ENCODE assay signal across 8 cellular contexts in genomic region chr20:53593466-53594007, GRCh38. TPM values are rescaled to one million over a fixed set of nuclear protein-coding genes. Genes with fewer than 3 reads are reported as not detected.
DNase-seq lines count a peak whose midpoint lies in the region; ATAC-seq lines count a peak whose summit lies in the region.
"Not testable (repeated sequence)": the region's sequence is repeated elsewhere in the genome, so short reads cannot be mapped to it uniquely, and the experiment has no call there.

Gene ZNF217 (minus strand): TSS chr20:53593839. CDS start chr20:53582826, 11,013 bp downstream.

- POLR2A ChIA-PET in CD8-positive, alpha-beta memory T cell (lab: Charles Lee) = interaction anchor here (0.6 to 2.4 kb wide), 6 partner anchors 14 to 485 kb away, joined by 3 to 21 read pairs (median 6); no protein-coding TSS in a partner anchor

- not testable (repeated sequence) for H3K9me3 ChIP-seq in CD8-positive, alpha-beta memory T cell (ENCODE audit: low read length); HUES64 (ENCODE audit: insufficient read depth, low read depth, low read length); SJSA1 (replicated peaks); esophagus (ENCODE audit: control insufficient read depth in 2 of 2, insufficient read depth in 1 of 2, low read depth in 1 of 2, low read length in 1 of 2)

- H3K27me3 ChIP-seq in CD8-positive, alpha-beta memory T cell (ENCODE audit: insufficient read depth, low read length, poor library complexity, severe bottlenecking); HUES64 (ENCODE audit: insufficient read depth, low read length); SJSA1 (replicated peaks); esophagus (ENCODE audit: control insufficient read depth in 1 of 2, insufficient read depth in 2 of 2, low read length in 2 of 2): not testable (repeated sequence)

- H3K9ac ChIP-seq in HUES64 (ENCODE audit: low read depth, low read length) = peak within 1 kb of the TSS; percentile 93

- intact Hi-C loops in activated T-helper 2 cell treated with anti-CD3 and anti-CD28 coated beads, Interferon-gamma antibody, Interleukin-2, Interleukin-4, amounts not matched to agents 10 μg/mL and 5 μg/mL and 100 μg/mL, durations not matched to agents 14 hours and 24 hours and 36 hours (cut with micrococcal nuclease) = loop anchor here (1.0 kb wide), 1 partner anchor 16 kb away; no protein-coding TSS in a partner anchor

- peak within 1 kb of the TSS; percentile 96 to 99 (median 98) for H3K27ac Mint-ChIP-seq in CD8-positive, alpha-beta memory T cell
- peak within 1 kb of the TSS; percentile 99 for H3K27ac Mint-ChIP-seq in activated T-helper 2 cell treated with anti-CD3 and anti-CD28 coated beads, Interferon-gamma antibody, Interleukin-2, Interleukin-4, amounts not matched to agents 10 μg/mL and 5 μg/mL and 100 μg/mL, durations not matched to agents 14 hours and 24 hours and 36 hours

- H3K9me3 Mint-ChIP-seq in CD8-positive, alpha-beta memory T cell; activated T-helper 2 cell treated with anti-CD3 and anti-CD28 coated beads, Interferon-gamma antibody, Interleukin-2, Interleukin-4, amounts not matched to agents 10 μg/mL and 5 μg/mL and 100 μg/mL, durations not matched to agents 14 hours and 24 hours and 36 hours: not testable (repeated sequence)

- DNase-seq in CD8-positive, alpha-beta memory T cell = peak; percentile 55 to 85 (median 67)
- DNase-seq in SJSA1 (ENCODE audit: low read depth in 1 of 2, low spot score in 2 of 2) (peak in 1 of 2 experiments; percentile 77), midbrain (lab: John Stamatoyannopoulos, UW) (peak; percentile 56)
- peak; percentile 73 for DNase-seq in activated T-helper 2 cell treated with anti-CD3 and anti-CD28 coated beads, Interferon-gamma antibody, Interleukin-2, Interleukin-4, amounts not matched to agents 10 μg/mL and 5 μg/mL and 100 μg/mL, durations not matched to agents 14 hours and 24 hours and 36 hours (ENCODE audit: low spot score)
- peak; percentile 54 to 68 (median 67) for DNase-seq in stimulated activated CD4-positive, alpha-beta T cell treated with anti-CD3 and anti-CD28 coated beads, TNF-alpha, amount 100 ng/mL, for 48 hours (ENCODE audit: low read depth in 3 of 3)

- CTCF ChIA-PET in CD8-positive, alpha-beta memory T cell (lab: Charles Lee) = interaction anchor here (1.5 to 3.3 kb wide), 4 partner anchors 11 to 49 kb away, joined by 4 to 16 read pairs (median 8); no protein-coding TSS in a partner anchor

- not testable (repeated sequence) for H3K36me3 ChIP-seq in CD8-positive, alpha-beta memory T cell (ENCODE audit: insufficient read depth, low read length); HUES64 (ENCODE audit: insufficient read depth, low read length); SJSA1; esophagus (ENCODE audit: control insufficient read depth in 2 of 2, insufficient read depth in 2 of 2, low read length in 1 of 2)

- H3K4me3 Mint-ChIP-seq in CD8-positive, alpha-beta memory T cell = peak within 1 kb of the TSS; percentile 94 to 99 (median 98)
- H3K4me3 Mint-ChIP-seq in activated T-helper 2 cell treated with anti-CD3 and anti-CD28 coated beads, Interferon-gamma antibody, Interleukin-2, Interleukin-4, amounts not matched to agents 10 μg/mL and 5 μg/mL and 100 μg/mL, durations not matched to agents 14 hours and 24 hours and 36 hours (ENCODE audit: low read depth) = peak within 1 kb of the TSS; percentile 91

- peak; percentile 20 for ATAC-seq in GM21576 (IDR thresholded peaks at IDR 0.05; ENCODE audit: unreplicated experiment)

- WGBS in HUES64 = 2% methylated on average over 66 of the region's 66 CpGs
- 2 to 4% methylated on average over 29 to 65 of the region's 66 CpGs for WGBS in esophagus, 2 donors

- H3K27ac ChIP-seq in CD8-positive, alpha-beta memory T cell (ENCODE audit: low read depth, low read length) = peak within 1 kb of the TSS; percentile 80
- H3K27ac ChIP-seq in HUES64 (ENCODE audit: low read depth, low read length) (peak within 1 kb of the TSS; percentile 95), SJSA1 (peak within 1 kb of the TSS; percentile 86), esophagus (ENCODE audit: low read depth in 2 of 2, low read length in 1 of 2) (peak within 1 kb of the TSS; percentile 99)

- H3K36me3 Mint-ChIP-seq in CD8-positive, alpha-beta memory T cell = peaks cover 0 to 18% (median 3%) of the 10 kb centered on the region in 3 donors
- peaks cover 27% of the 10 kb centered on the region for H3K36me3 Mint-ChIP-seq in activated T-helper 2 cell treated with anti-CD3 and anti-CD28 coated beads, Interferon-gamma antibody, Interleukin-2, Interleukin-4, amounts not matched to agents 10 μg/mL and 5 μg/mL and 100 μg/mL, durations not matched to agents 14 hours and 24 hours and 36 hours (ENCODE audit: low read depth)

- H3K27me3 Mint-ChIP-seq in CD8-positive, alpha-beta memory T cell; activated T-helper 2 cell treated with anti-CD3 and anti-CD28 coated beads, Interferon-gamma antibody, Interleukin-2, Interleukin-4, amounts not matched to agents 10 μg/mL and 5 μg/mL and 100 μg/mL, durations not matched to agents 14 hours and 24 hours and 36 hours (ENCODE audit: low read depth): not testable (repeated sequence)

- peak within 1 kb of the TSS; percentile 76 for H3K4me3 ChIP-seq in CD8-positive, alpha-beta memory T cell (ENCODE audit: low read length)
- H3K4me3 ChIP-seq in HUES64 (ENCODE audit: low read length) (peak within 1 kb of the TSS; percentile 89), SJSA1 (peak within 1 kb of the TSS; percentile 66), esophagus (ENCODE audit: low read depth in 1 of 2, low read length in 2 of 2) (peak within 1 kb of the TSS; percentile 88 to 97)

- H3K4me1 ChIP-seq in CD8-positive, alpha-beta memory T cell (ENCODE audit: insufficient read depth, low read length) = peaks cover 26% of the 10 kb centered on the region
- H3K4me1 ChIP-seq in HUES64 (ENCODE audit: insufficient read depth, low read length) = peaks cover 61% of the 10 kb centered on the region
- H3K4me1 ChIP-seq in SJSA1 (replicated peaks) = peaks cover 27% of the 10 kb centered on the region
- H3K4me1 ChIP-seq in esophagus (ENCODE audit: control insufficient read depth in 2 of 2, insufficient read depth in 2 of 2, low read length in 1 of 2) = not testable (repeated sequence)

- peaks cover 49 to 71% (median 66%) of the 10 kb centered on the region in 3 donors for H3K4me1 Mint-ChIP-seq in CD8-positive, alpha-beta memory T cell
- peaks cover 48% of the 10 kb centered on the region for H3K4me1 Mint-ChIP-seq in activated T-helper 2 cell treated with anti-CD3 and anti-CD28 coated beads, Interferon-gamma antibody, Interleukin-2, Interleukin-4, amounts not matched to agents 10 μg/mL and 5 μg/mL and 100 μg/mL, durations not matched to agents 14 hours and 24 hours and 36 hours (ENCODE audit: low read depth)

RNA-seq across cellular contexts. Expression of gene ZNF217, which starts in this region (rescaled TPM):
- 10 to 100 TPM; 52.5 to 54.3 TPM for total RNA-seq in CD8-positive, alpha-beta memory T cell
- polyA plus RNA-seq in CD8-positive, alpha-beta memory T cell = 24.0 TPM
- 33.1 TPM for polyA plus RNA-seq in HUES64 (2013, experiment 1 of 2)
- 40.0 TPM for polyA plus RNA-seq in HUES64 (2013, experiment 2 of 2)
- total RNA-seq in SJSA1 (2014; rRNA removed; shearing (Covaris generic)) = 7.7 and 14.1 TPM in 2 replicates
- 55.4 and 60.6 TPM in 2 replicates for total RNA-seq in activated T-helper 2 cell treated with anti-CD3 and anti-CD28 coated beads, Interferon-gamma antibody, Interleukin-2, Interleukin-4, amounts not matched to agents 10 μg/mL and 5 μg/mL and 100 μg/mL, durations not matched to agents 14 hours and 24 hours and 36 hours
- polyA plus RNA-seq in esophagus = 1 to 10 TPM; 8.2 to 9.0 TPM
